ENCODE assay signal across 13 cellular contexts in the genomic region with DNA sequence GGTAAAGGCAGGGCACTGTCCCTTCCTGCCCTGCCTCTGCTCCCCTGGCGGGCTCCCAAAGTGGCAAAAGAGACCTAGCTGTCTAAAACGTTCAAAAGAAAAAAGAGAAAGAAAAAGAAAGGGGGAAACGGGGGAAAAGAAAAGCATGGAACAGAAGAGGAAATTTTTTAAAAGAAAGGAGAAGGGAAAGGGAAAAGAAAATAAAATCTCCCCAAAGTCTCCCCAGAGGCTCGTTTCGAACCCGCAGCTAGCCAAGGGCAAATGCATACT. TPM values are rescaled to one million over a fixed set of nuclear protein-coding genes. Genes with fewer than 3 reads are reported as not detected.
A peak's percentile ranks its signal among the peaks of the same experiment; 100 is the strongest.
DNase-seq lines count a peak whose midpoint lies in the region; ATAC-seq and TF ChIP-seq lines count a peak whose summit lies in the region.
"Had no signal": no experiment of that assay in that cellular context is flagged by ENCODE, and none has a peak within 500 bp of the region (broad histone marks: within the 10 kb centered on the region; RNA-seq: fewer than 3 reads in every experiment).

No MANE protein-coding gene starts in this region.

- peaks cover 7% of the 10 kb centered on the region for H3K4me1 Mint-ChIP-seq in stimulated activated effector memory CD8-positive, alpha-beta T cell treated with anti-CD3 and anti-CD28 coated beads, Interleukin-12 subunit alpha, Interleukin-12 subunit beta, amount 100 ng/mL, for 72 hours

- no peaks in the 10 kb centered on the region for H3K36me3 Mint-ChIP-seq in stimulated activated effector memory CD8-positive, alpha-beta T cell treated with anti-CD3 and anti-CD28 coated beads, Interleukin-12 subunit alpha, Interleukin-12 subunit beta, amount 100 ng/mL, for 72 hours
- H3K36me3 Mint-ChIP-seq: CD8-positive, alpha-beta T cell had no signal

- H3K27ac Mint-ChIP-seq in stimulated activated effector memory CD8-positive, alpha-beta T cell treated with anti-CD3 and anti-CD28 coated beads, Interleukin-12 subunit alpha, Interleukin-12 subunit beta, amount 100 ng/mL, for 72 hours = no peak overlapping the region
- H3K27ac Mint-ChIP-seq: CD8-positive, alpha-beta T cell had no signal

- DNase-seq in AG04449 (ENCODE audit: low read depth, low spot score) (no peak), fibroblast of mammary gland (ENCODE audit: low read depth) (no peak), ureter (ENCODE audit: low spot score) (no peak)
- no peak for DNase-seq in stimulated activated effector memory CD8-positive, alpha-beta T cell treated with anti-CD3 and anti-CD28 coated beads, Interleukin-12 subunit alpha, Interleukin-12 subunit beta, amount 100 ng/mL, for 72 hours (ENCODE audit: low spot score in 2 of 2)
- DNase-seq in stimulated activated CD4-positive, alpha-beta T cell treated with anti-CD3 and anti-CD28 coated beads, Interleukin-1b, Interleukin-23, amount 100 ng/mL, for 48 hours = no peak
- DNase-seq: activated naive CD4-positive, alpha-beta T cell treated with anti-CD3 and anti-CD28 coated beads, Interleukin-2, amount 50 U/mL, for 16 hours; CD8-positive, alpha-beta T cell; NCI-H1436 treated with DMSO at 0.1 percent for 48 hours had no signal

- POLR2A ChIA-PET in AG04449 (lab: Yijun Ruan, JAX) = interaction anchor here (1.0 kb wide), 1 partner anchor 39 kb away, joined by 3 read pairs; no protein-coding TSS in a partner anchor

- H3K4me3 ChIP-seq in AG04449 (ENCODE audit: low read depth, low read length) (peak overlapping the region; percentile 56), HUES48 (ENCODE audit: low read depth, low read length) (peak overlapping the region; percentile 67), fibroblast of mammary gland (ENCODE audit: control insufficient read depth, low read depth, low read length) (peak overlapping the region; percentile 37), neutrophil (ENCODE audit: low read depth in 1 of 2, low read length in 1 of 2) (peak overlapping the region; percentile 38 to 51)

- CTCF ChIA-PET in AG04449 (lab: Yijun Ruan, JAX) = interaction anchor here (0.9 to 3.1 kb wide), 3 partner anchors 107 to 207 kb away, joined by 3 to 19 read pairs (median 4); no protein-coding TSS in a partner anchor

- H3K27ac ChIP-seq in HUES48 (ENCODE audit: low read depth, low read length) = no peak overlapping the region
- no peak overlapping the region for H3K27ac ChIP-seq in neutrophil

- H3K4me3 Mint-ChIP-seq in stimulated activated effector memory CD8-positive, alpha-beta T cell treated with anti-CD3 and anti-CD28 coated beads, Interleukin-12 subunit alpha, Interleukin-12 subunit beta, amount 100 ng/mL, for 72 hours = no peak overlapping the region
- H3K4me3 Mint-ChIP-seq: CD8-positive, alpha-beta T cell had no signal

- no peaks in the 10 kb centered on the region for H3K9me3 ChIP-seq in HUES48 (ENCODE audit: control insufficient read depth, insufficient read depth, low read length)
- H3K9me3 ChIP-seq in neutrophil = peaks cover 10% of the 10 kb centered on the region

- TF ChIP-seq CTCF in AG04449 (IDR thresholded peaks at IDR 0.05; ENCODE audit: insufficient read depth, low read length, missing control alignments) (no peak), fibroblast of mammary gland (conservative IDR thresholded peaks at IDR 0.05; ENCODE audit: control insufficient read depth, insufficient read depth, low read depth, low read length) (no peak), neutrophil (IDR thresholded peaks at IDR 0.05) (no peak)

- H3K27me3 ChIP-seq in HUES48 (ENCODE audit: control insufficient read depth, insufficient read depth, low read length) (peaks cover 38% of the 10 kb centered on the region), neutrophil (peaks cover 89% of the 10 kb centered on the region)

- no peak overlapping the region for H3K9ac ChIP-seq in HUES48 (ENCODE audit: low read depth, low read length)

- H3K4me1 ChIP-seq in HUES48 (ENCODE audit: control insufficient read depth, insufficient read depth, low read length) (peaks cover 26% of the 10 kb centered on the region), neutrophil (ENCODE audit: control insufficient read depth in 1 of 2, insufficient read depth in 1 of 2, low read depth in 1 of 2, low read length in 1 of 2) (peaks cover 39 to 54% of the 10 kb centered on the region in 2 experiments)

- H3K36me3 ChIP-seq in HUES48 (ENCODE audit: control insufficient read depth, insufficient read depth, low read length) = no peaks in the 10 kb centered on the region
- no peaks in the 10 kb centered on the region for H3K36me3 ChIP-seq in neutrophil
- H3K36me3 ChIP-seq: Peyer's patch had no signal

- no peak for ATAC-seq in GM18519 (IDR thresholded peaks at IDR 0.05; ENCODE audit: low FRiP score, unreplicated experiment)
- no peak for ATAC-seq in stimulated activated effector memory CD8-positive, alpha-beta T cell treated with anti-CD3 and anti-CD28 coated beads, Interleukin-12 subunit alpha, Interleukin-12 subunit beta, amount 100 ng/mL, for 72 hours
- ATAC-seq: CD8-positive, alpha-beta T cell had no signal

- H3K9me3 Mint-ChIP-seq in stimulated activated effector memory CD8-positive, alpha-beta T cell treated with anti-CD3 and anti-CD28 coated beads, Interleukin-12 subunit alpha, Interleukin-12 subunit beta, amount 100 ng/mL, for 72 hours = no peaks in the 10 kb centered on the region
- H3K9me3 Mint-ChIP-seq: CD8-positive, alpha-beta T cell had no signal

RNA-seq across cellular contexts. Expression of a gene that starts 37.0 kb away (rescaled TPM):
- 51.1 TPM for total RNA-seq in ureter
- total RNA-seq: myocyte had no signal
